9 cellular contexts compared by ENCODE assay signal in the genomic region with DNA sequence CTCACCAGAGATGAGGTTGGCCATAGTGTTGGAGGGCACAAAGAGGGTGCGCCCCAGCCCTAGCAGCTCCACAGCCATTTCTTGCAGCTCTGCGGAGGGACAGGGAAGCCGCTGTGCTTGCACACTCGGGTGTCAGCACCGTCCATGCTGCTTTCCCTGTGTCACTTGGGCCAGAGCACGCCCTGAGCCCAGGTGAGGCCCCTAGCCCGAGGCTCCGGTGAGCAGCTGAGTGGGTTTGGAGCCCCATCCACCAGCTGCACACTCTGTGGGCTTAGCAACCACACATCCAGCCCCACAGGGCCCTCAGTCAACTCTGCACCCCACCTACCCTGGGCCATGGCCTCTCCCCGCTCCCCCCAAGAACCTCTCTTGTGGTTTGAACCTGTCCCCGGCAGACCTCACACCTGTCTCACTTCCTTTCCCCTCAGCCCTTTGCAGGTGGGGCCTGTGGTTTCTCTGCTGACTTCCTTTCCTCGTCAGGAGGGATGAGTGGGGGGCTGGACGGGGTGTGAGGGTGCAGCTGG.
DNase-seq lines count a peak whose midpoint lies in the region; ATAC-seq lines count a peak whose summit lies in the region.
"Had no signal": no experiment of that assay in that cellular context is flagged by ENCODE, and none has a peak within 500 bp of the region (broad histone marks: within the 10 kb centered on the region; RNA-seq: fewer than 3 reads in every experiment).

No MANE protein-coding gene starts in this region.

- peaks cover 8% of the 10 kb centered on the region for H3K36me3 Mint-ChIP-seq in central memory CD8-positive, alpha-beta T cell (ENCODE audit: insufficient read depth)
- H3K36me3 Mint-ChIP-seq in stimulated activated memory B cell treated with anti-CD40 and anti-IgM and Interleukin-4, amounts not matched to agents 10 μg/mL and 1 μg/mL and 100 μg/mL, for 72 hours: no peaks in the 10 kb centered on the region

- peak overlapping the region; percentile 81 for H3K4me3 Mint-ChIP-seq in central memory CD8-positive, alpha-beta T cell
- peak overlapping the region; percentile 4 for H3K4me3 Mint-ChIP-seq in stimulated activated memory B cell treated with anti-CD40 and anti-IgM and Interleukin-4, amounts not matched to agents 10 μg/mL and 1 μg/mL and 100 μg/mL, for 72 hours

- H3K27me3 Mint-ChIP-seq in central memory CD8-positive, alpha-beta T cell: no peaks in the 10 kb centered on the region
- H3K27me3 Mint-ChIP-seq in stimulated activated memory B cell treated with anti-CD40 and anti-IgM and Interleukin-4, amounts not matched to agents 10 μg/mL and 1 μg/mL and 100 μg/mL, for 72 hours: peaks cover 9% of the 10 kb centered on the region

- no peaks in the 10 kb centered on the region for H3K9me3 Mint-ChIP-seq in central memory CD8-positive, alpha-beta T cell
- H3K9me3 Mint-ChIP-seq in stimulated activated memory B cell treated with anti-CD40 and anti-IgM and Interleukin-4, amounts not matched to agents 10 μg/mL and 1 μg/mL and 100 μg/mL, for 72 hours: no peaks in the 10 kb centered on the region

- peak overlapping the region; percentile 94 for H3K27ac Mint-ChIP-seq in central memory CD8-positive, alpha-beta T cell (ENCODE audit: low read depth)
- H3K27ac Mint-ChIP-seq in stimulated activated memory B cell treated with anti-CD40 and anti-IgM and Interleukin-4, amounts not matched to agents 10 μg/mL and 1 μg/mL and 100 μg/mL, for 72 hours: peak overlapping the region; percentile 64

- H3K4me1 Mint-ChIP-seq in central memory CD8-positive, alpha-beta T cell: peaks cover 38% of the 10 kb centered on the region
- H3K4me1 Mint-ChIP-seq in stimulated activated memory B cell treated with anti-CD40 and anti-IgM and Interleukin-4, amounts not matched to agents 10 μg/mL and 1 μg/mL and 100 μg/mL, for 72 hours: peaks cover 42% of the 10 kb centered on the region

- DNase-seq in NCI-H2107 treated with DMSO at 0.1 percent for 48 hours (lab: John Stamatoyannopoulos, UW; ENCODE audit: unreplicated experiment) (peak; percentile 31), NCI-H2107 (lab: John Stamatoyannopoulos, UW) (no peak), OCI-M1 (lab: John Stamatoyannopoulos, UW) (no peak), SKM-1 (lab: John Stamatoyannopoulos, UW; ENCODE audit: unreplicated experiment) (no peak)
- DNase-seq in activated CD4-positive, alpha-beta T cell treated with anti-CD3 and anti-CD28 coated beads for 48 hours: peak; percentile 28
- DNase-seq in central memory CD8-positive, alpha-beta T cell (ENCODE audit: low spot score in 2 of 2): peak; percentile 64 to 86
- DNase-seq: brain microvascular endothelial cell had no signal

- ATAC-seq in central memory CD8-positive, alpha-beta T cell (replicated peaks; ENCODE audit: extremely low read depth, poor library complexity, severe bottlenecking): peak; percentile 86
- ATAC-seq in stimulated activated memory B cell treated with anti-CD40 and anti-IgM and Interleukin-4, amounts not matched to agents 10 μg/mL and 1 μg/mL and 100 μg/mL, for 72 hours: peak; percentile 86
- ATAC-seq in HG03196 (IDR thresholded peaks at IDR 0.05; ENCODE audit: unreplicated experiment): no peak

Comparison
In these comparisons a context has a peak if more than half of its experiments do, and no peak if none do; other contexts are left out.
1. DNase-seq: peak in NCI-H2107 treated with DMSO at 0.1 percent for 48 hours (single experiment), activated CD4-positive, alpha-beta T cell treated with anti-CD3 and anti-CD28 coated beads for 48 hours (single experiment) and central memory CD8-positive, alpha-beta T cell (2 of 2); none in NCI-H2107 (single experiment), OCI-M1 (single experiment) and SKM-1 (single experiment).